ENCODE assay signal across 1 cellular context in the genomic region with DNA sequence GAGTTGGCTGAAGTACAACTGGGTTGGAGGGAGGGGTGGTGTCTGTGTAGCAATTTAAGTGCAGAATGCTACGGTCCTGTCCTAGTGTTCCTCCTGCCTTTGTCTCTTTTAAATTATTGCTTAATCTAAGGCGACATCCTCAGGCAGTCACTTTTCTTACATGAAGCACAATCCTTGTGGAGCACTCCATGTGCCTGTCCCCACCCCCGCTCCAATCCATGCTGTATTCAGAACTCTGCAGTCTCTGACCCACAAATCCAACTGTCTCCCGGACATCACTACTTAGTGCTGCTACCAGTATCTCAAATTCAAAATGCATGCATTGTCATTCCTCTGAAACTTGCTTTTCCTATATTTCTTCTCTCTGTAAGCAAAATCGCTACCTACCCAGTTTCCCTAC.
TF ChIP-seq lines count a peak whose summit lies in the region.

No MANE protein-coding gene starts in this region.

TF ChIP-seq in SK-N-SH treated with all-trans-retinoic acid at 6 μM for 48 hours, 23 proteins besides CTCF, POLR2A, EP300 and RAD21 (continued from another document):
- TF ChIP-seq, protein P1, sequence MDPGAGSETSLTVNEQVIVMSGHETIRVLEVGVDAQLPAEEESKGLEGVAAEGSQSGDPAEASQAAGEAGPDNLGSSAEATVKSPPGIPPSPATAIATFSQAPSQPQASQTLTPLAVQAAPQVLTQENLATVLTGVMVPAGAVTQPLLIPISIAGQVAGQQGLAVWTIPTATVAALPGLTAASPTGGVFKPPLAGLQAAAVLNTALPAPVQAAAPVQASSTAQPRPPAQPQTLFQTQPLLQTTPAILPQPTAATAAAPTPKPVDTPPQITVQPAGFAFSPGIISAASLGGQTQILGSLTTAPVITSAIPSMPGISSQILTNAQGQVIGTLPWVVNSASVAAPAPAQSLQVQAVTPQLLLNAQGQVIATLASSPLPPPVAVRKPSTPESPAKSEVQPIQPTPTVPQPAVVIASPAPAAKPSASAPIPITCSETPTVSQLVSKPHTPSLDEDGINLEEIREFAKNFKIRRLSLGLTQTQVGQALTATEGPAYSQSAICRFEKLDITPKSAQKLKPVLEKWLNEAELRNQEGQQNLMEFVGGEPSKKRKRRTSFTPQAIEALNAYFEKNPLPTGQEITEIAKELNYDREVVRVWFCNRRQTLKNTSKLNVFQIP (CRISPR knock-in tag; IDR thresholded peaks at IDR 0.05; ENCODE audit: borderline replicate concordance, low read depth) = no peak
- TF ChIP-seq ZNF565 (CRISPR knock-in tag; conservative IDR thresholded peaks at IDR 0.05; ENCODE audit: low read depth) (no peak), BACH2 (CRISPR knock-in tag; IDR thresholded peaks at IDR 0.05; ENCODE audit: borderline replicate concordance) (no peak), ZFP3 (CRISPR knock-in tag; IDR thresholded peaks at IDR 0.05) (no peak), ESRRG (CRISPR knock-in tag; IDR thresholded peaks at IDR 0.05) (no peak), CSDC2 (CRISPR knock-in tag; IDR thresholded peaks at IDR 0.05) (no peak), ARNTL (CRISPR knock-in tag; IDR thresholded peaks at IDR 0.05; ENCODE audit: borderline replicate concordance, low read depth) (no peak), ISL1 (CRISPR knock-in tag; IDR thresholded peaks at IDR 0.05) (no peak), OSR1 (CRISPR knock-in tag; IDR thresholded peaks at IDR 0.05) (no peak), PPARA (CRISPR knock-in tag; IDR thresholded peaks at IDR 0.05; ENCODE audit: borderline replicate concordance) (no peak)
- TF ChIP-seq, protein P2, sequence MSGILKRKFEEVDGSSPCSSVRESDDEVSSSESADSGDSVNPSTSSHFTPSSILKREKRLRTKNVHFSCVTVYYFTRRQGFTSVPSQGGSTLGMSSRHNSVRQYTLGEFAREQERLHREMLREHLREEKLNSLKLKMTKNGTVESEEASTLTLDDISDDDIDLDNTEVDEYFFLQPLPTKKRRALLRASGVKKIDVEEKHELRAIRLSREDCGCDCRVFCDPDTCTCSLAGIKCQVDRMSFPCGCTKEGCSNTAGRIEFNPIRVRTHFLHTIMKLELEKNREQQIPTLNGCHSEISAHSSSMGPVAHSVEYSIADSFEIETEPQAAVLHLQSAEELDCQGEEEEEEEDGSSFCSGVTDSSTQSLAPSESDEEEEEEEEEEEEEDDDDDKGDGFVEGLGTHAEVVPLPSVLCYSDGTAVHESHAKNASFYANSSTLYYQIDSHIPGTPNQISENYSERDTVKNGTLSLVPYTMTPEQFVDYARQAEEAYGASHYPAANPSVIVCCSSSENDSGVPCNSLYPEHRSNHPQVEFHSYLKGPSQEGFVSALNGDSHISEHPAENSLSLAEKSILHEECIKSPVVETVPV (CRISPR knock-in tag; IDR thresholded peaks at IDR 0.05) = no peak
